ENCODE assay signal across 8 cellular contexts in genomic region chr14:101835166-101835557, GRCh38.
DNase-seq lines count a peak whose midpoint lies in the region; ATAC-seq and TF ChIP-seq lines count a peak whose summit lies in the region.

No MANE protein-coding gene starts in this region.

- H3K4me2 ChIP-seq in OCI-LY1 (ENCODE audit: low read length) = peak overlapping the region; percentile 55

- DNase-seq in epithelial cell of esophagus (ENCODE audit: low read depth) (peak; percentile 79), naive B cell (no peak), DMS79 (lab: John Stamatoyannopoulos, UW) (no peak), Calu3 (no peak)

- H3K4me3 ChIP-seq in OCI-LY1 (ENCODE audit: low read depth, low read length, poor library complexity, severe bottlenecking) (peak overlapping the region; percentile 7), epithelial cell of esophagus (ENCODE audit: low read length) (no peak overlapping the region)

- H3K27ac ChIP-seq in C4-2B (peak overlapping the region; percentile 64), OCI-LY1 (ENCODE audit: low read depth, low read length, poor library complexity, severe bottlenecking) (peak overlapping the region; percentile 91)

- no peak overlapping the region for H2AFZ ChIP-seq in OCI-LY1 (ENCODE audit: low read length)

- no TSS peak for BruUV-seq in Calu3 (replicated peaks; lab: Mats Ljungman, UMichigan)

- peaks cover 64% of the 10 kb centered on the region for H3K79me2 ChIP-seq in OCI-LY1 (ENCODE audit: insufficient read depth, low read length)

- H3K27me3 Mint-ChIP-seq in naive B cell = no peaks in the 10 kb centered on the region
- no peaks in the 10 kb centered on the region for H3K27me3 Mint-ChIP-seq in Calu3 (ENCODE audit: unreplicated experiment)

- H3K9me3 Mint-ChIP-seq in naive B cell (no peaks in the 10 kb centered on the region), Calu3 (ENCODE audit: low read depth, unreplicated experiment) (no peaks in the 10 kb centered on the region)

- H3K9me2 ChIP-seq in OCI-LY1 (ENCODE audit: low read depth, low read length) = no peaks in the 10 kb centered on the region

- H3K4me3 Mint-ChIP-seq in naive B cell (peak overlapping the region in 1 of 8 donors; percentile 6), Calu3 (ENCODE audit: low read depth, unreplicated experiment) (no peak overlapping the region)

- H3K4me1 Mint-ChIP-seq in naive B cell = peaks cover 45 to 75% (median 49%) of the 10 kb centered on the region in 3 donors
- H3K4me1 Mint-ChIP-seq in Calu3 (ENCODE audit: low read depth, unreplicated experiment) = no peaks in the 10 kb centered on the region

- no peaks in the 10 kb centered on the region for H3K9me3 ChIP-seq in OCI-LY1 (ENCODE audit: low read length)

- no peak overlapping the region; the same call in 1 of the 2 replicates for H3K9ac ChIP-seq in OCI-LY1 (ENCODE audit: low read length)

- peak overlapping the region in 4 of 6 donors; percentile 44 to 94 (median 86) for H3K27ac Mint-ChIP-seq in naive B cell
- no peak overlapping the region for H3K27ac Mint-ChIP-seq in Calu3 (ENCODE audit: unreplicated experiment)

- ATAC-seq in naive B cell (ENCODE audit: low read depth in 2 of 2) = no peak
- no peak for ATAC-seq in HG02973 (IDR thresholded peaks at IDR 0.05; ENCODE audit: unreplicated experiment)
- no peak for ATAC-seq in HG02571 (IDR thresholded peaks at IDR 0.05; ENCODE audit: unreplicated experiment)

- H3K4me1 ChIP-seq in OCI-LY1 (ENCODE audit: insufficient read depth, low read length, severe bottlenecking) = peaks cover 90% of the 10 kb centered on the region

- H3K36me3 Mint-ChIP-seq in naive B cell (no peaks in the 10 kb centered on the region), Calu3 (ENCODE audit: insufficient read depth, unreplicated experiment) (peaks cover 5% of the 10 kb centered on the region)

- TF ChIP-seq CTCF in C4-2B (conservative IDR thresholded peaks at IDR 0.05) (no peak), OCI-LY1 (IDR thresholded peaks at IDR 0.05; ENCODE audit: low read length) (no peak), epithelial cell of esophagus (IDR thresholded peaks at IDR 0.05; ENCODE audit: insufficient read depth, low read depth, low read length, missing control alignments) (no peak), Calu3 (IDR thresholded peaks at IDR 0.05; ENCODE audit: unreplicated experiment) (no peak)

- H3K27me3 ChIP-seq in OCI-LY1 (ENCODE audit: insufficient read depth, low read length) = no peaks in the 10 kb centered on the region

- H3F3A ChIP-seq in OCI-LY1 (ENCODE audit: insufficient read depth, low read length) = no peaks in the 10 kb centered on the region

- intact Hi-C loops in Calu3 (cut with micrococcal nuclease; ENCODE audit: unreplicated experiment) = no loop called here

- peaks cover 26% of the 10 kb centered on the region for H3K36me3 ChIP-seq in OCI-LY1 (ENCODE audit: insufficient read depth, low read length)

- no peaks in the 10 kb centered on the region for H4K20me1 ChIP-seq in OCI-LY1 (ENCODE audit: insufficient read depth, low read length)

- CTCF ChIA-PET in Calu3 (lab: Charles Lee) = no interaction called here
